Comparison of ENCODE assay signal across 8 cellular contexts in genomic region chr2:60552096-60552850, GRCh38. TPM values are rescaled to one million over a fixed set of nuclear protein-coding genes. Genes with fewer than 3 reads are reported as not detected.
DNase-seq lines count a peak whose midpoint lies in the region; ATAC-seq, FAIRE-seq and TF ChIP-seq lines count a peak whose summit lies in the region.

No MANE protein-coding gene starts in this region.

- CTCF ChIA-PET in WTC11 (lab: Charles Lee) = interaction anchor here (0.6 kb wide), 1 partner anchor 14 kb away, joined by 4 read pairs; no protein-coding TSS in a partner anchor

- peak overlapping the region; percentile 36 for H3K4me3 ChIP-seq in ACC112 (ENCODE audit: low read depth, low read length)
- peak overlapping the region; percentile 92 for H3K4me3 ChIP-seq in hepatocyte

- no peak for TF ChIP-seq POLR2A in GM12892 (IDR thresholded peaks at IDR 0.05; ENCODE audit: low read depth, low read length)
- no peak for TF ChIP-seq POLR2A in H54 (IDR thresholded peaks at IDR 0.05; ENCODE audit: low read depth, low read length)

- ATAC-seq in WTC11 (no peak), GM19328 (IDR thresholded peaks at IDR 0.05; ENCODE audit: unreplicated experiment) (no peak)
- ATAC-seq in stimulated activated effector memory CD8-positive, alpha-beta T cell treated with anti-CD3 and anti-CD28 coated beads, Interleukin-12 subunit alpha, Interleukin-12 subunit beta, amount 100 ng/mL, for 72 hours = no peak

- peaks cover 99% of the 10 kb centered on the region for H3K27me3 ChIP-seq in ACC112 (ENCODE audit: insufficient read depth, low read length)
- H3K27me3 ChIP-seq in hepatocyte = no peaks in the 10 kb centered on the region

- no peaks in the 10 kb centered on the region for H3K9me3 Mint-ChIP-seq in WTC11
- H3K9me3 Mint-ChIP-seq in stimulated activated effector memory CD8-positive, alpha-beta T cell treated with anti-CD3 and anti-CD28 coated beads, Interleukin-12 subunit alpha, Interleukin-12 subunit beta, amount 100 ng/mL, for 72 hours = no peaks in the 10 kb centered on the region

- H4K20me1 ChIP-seq in hepatocyte (ENCODE audit: insufficient read depth, poor library complexity, severe bottlenecking) = no peaks in the 10 kb centered on the region

- POLR2A ChIA-PET in WTC11 (lab: Charles Lee) = interaction anchor here (0.6 to 1.0 kb wide), 2 partner anchors 18 to 217 kb away, joined by 3 to 4 read pairs; no protein-coding TSS in a partner anchor

- WGBS in hepatocyte (ENCODE audit: low lambda C conversion rate, missing lambda C conversion rate) = 2% methylated on average over 25 of the region's 49 CpGs

- no peak overlapping the region for H3K27ac ChIP-seq in ACC112 (ENCODE audit: low read depth, low read length)
- peak overlapping the region; percentile 91 for H3K27ac ChIP-seq in hepatocyte

- H3K4me3 Mint-ChIP-seq in WTC11 = peak overlapping the region; percentile 89
- H3K4me3 Mint-ChIP-seq in stimulated activated effector memory CD8-positive, alpha-beta T cell treated with anti-CD3 and anti-CD28 coated beads, Interleukin-12 subunit alpha, Interleukin-12 subunit beta, amount 100 ng/mL, for 72 hours = peak overlapping the region; percentile 77

- H3K9me2 ChIP-seq in hepatocyte (replicated peaks; ENCODE audit: insufficient read depth) = no peaks in the 10 kb centered on the region

- DNase-seq in GM12892 (ENCODE audit: insufficient read length) = no peak
- peak; percentile 54 for DNase-seq in WTC11 (ENCODE audit: low spot score)
- peak; percentile 54 for DNase-seq in hepatocyte (ENCODE audit: low spot score)
- DNase-seq in stimulated activated effector memory CD8-positive, alpha-beta T cell treated with anti-CD3 and anti-CD28 coated beads, Interleukin-12 subunit alpha, Interleukin-12 subunit beta, amount 100 ng/mL, for 72 hours (ENCODE audit: low spot score in 2 of 2) = no peak
- no peak for DNase-seq in H54 (ENCODE audit: insufficient read length, low spot score)
- DNase-seq in mucosa of gallbladder (ENCODE audit: low spot score) = no peak

- H3K27me3 Mint-ChIP-seq in WTC11 (ENCODE audit: low read depth) = peaks cover 2% of the 10 kb centered on the region; the same call in 1 of the 2 replicates

- H3K36me3 ChIP-seq in ACC112 (ENCODE audit: insufficient read depth, low read length) (no peaks in the 10 kb centered on the region), hepatocyte (replicated peaks; ENCODE audit: insufficient read depth, low read depth) (no peaks in the 10 kb centered on the region)

- no peaks in the 10 kb centered on the region for H3K79me2 ChIP-seq in ACC112 (ENCODE audit: control insufficient read depth, insufficient read depth, low read length, unreplicated experiment)
- peaks cover 55% of the 10 kb centered on the region for H3K79me2 ChIP-seq in hepatocyte

- H2AFZ ChIP-seq in ACC112 (ENCODE audit: low read length, unreplicated experiment) = no peak overlapping the region
- H2AFZ ChIP-seq in hepatocyte = peak overlapping the region; percentile 90

- H3K4me2 ChIP-seq in hepatocyte = peak overlapping the region; percentile 98

- peak overlapping the region; percentile 85 for H3K27ac Mint-ChIP-seq in WTC11
- H3K27ac Mint-ChIP-seq in stimulated activated effector memory CD8-positive, alpha-beta T cell treated with anti-CD3 and anti-CD28 coated beads, Interleukin-12 subunit alpha, Interleukin-12 subunit beta, amount 100 ng/mL, for 72 hours = no peak overlapping the region

- H3K4me1 ChIP-seq in ACC112 (ENCODE audit: control insufficient read depth, insufficient read depth, low read length, unreplicated experiment) = no peaks in the 10 kb centered on the region
- peaks cover 32% of the 10 kb centered on the region for H3K4me1 ChIP-seq in hepatocyte (ENCODE audit: insufficient read depth)

- TF ChIP-seq CTCF in WTC11 (IDR thresholded peaks at IDR 0.05) (no peak), hepatocyte (IDR thresholded peaks at IDR 0.05; ENCODE audit: poor library complexity) (no peak)

- H3K9me3 ChIP-seq in hepatocyte (ENCODE audit: low read depth) = no peaks in the 10 kb centered on the region

- FAIRE-seq in GM12892 (lab: Jason Lieb, UNC) (peak; percentile 74), H54 (lab: Jason Lieb, UNC) (no peak)

- no peaks in the 10 kb centered on the region for H3K36me3 Mint-ChIP-seq in WTC11
- H3K36me3 Mint-ChIP-seq in stimulated activated effector memory CD8-positive, alpha-beta T cell treated with anti-CD3 and anti-CD28 coated beads, Interleukin-12 subunit alpha, Interleukin-12 subunit beta, amount 100 ng/mL, for 72 hours = no peaks in the 10 kb centered on the region

- peaks cover 22% of the 10 kb centered on the region for H3K4me1 Mint-ChIP-seq in WTC11
- peaks cover 50% of the 10 kb centered on the region for H3K4me1 Mint-ChIP-seq in stimulated activated effector memory CD8-positive, alpha-beta T cell treated with anti-CD3 and anti-CD28 coated beads, Interleukin-12 subunit alpha, Interleukin-12 subunit beta, amount 100 ng/mL, for 72 hours

TF ChIP-seq in WTC11, 78 proteins besides CTCF, POLR2A, EP300 and RAD21 (continues in another document):
- 0 out of 2 replicates have a peak, but pooled peaks have one; percentile 14 for TF ChIP-seq JUN (CRISPR knock-in tag; IDR thresholded peaks at IDR 0.05)
- TF ChIP-seq CREM (CRISPR knock-in tag; IDR thresholded peaks at IDR 0.05) = 0 out of 2 replicates have a peak, but pooled peaks have one; percentile 16
- TF ChIP-seq, protein P1, sequence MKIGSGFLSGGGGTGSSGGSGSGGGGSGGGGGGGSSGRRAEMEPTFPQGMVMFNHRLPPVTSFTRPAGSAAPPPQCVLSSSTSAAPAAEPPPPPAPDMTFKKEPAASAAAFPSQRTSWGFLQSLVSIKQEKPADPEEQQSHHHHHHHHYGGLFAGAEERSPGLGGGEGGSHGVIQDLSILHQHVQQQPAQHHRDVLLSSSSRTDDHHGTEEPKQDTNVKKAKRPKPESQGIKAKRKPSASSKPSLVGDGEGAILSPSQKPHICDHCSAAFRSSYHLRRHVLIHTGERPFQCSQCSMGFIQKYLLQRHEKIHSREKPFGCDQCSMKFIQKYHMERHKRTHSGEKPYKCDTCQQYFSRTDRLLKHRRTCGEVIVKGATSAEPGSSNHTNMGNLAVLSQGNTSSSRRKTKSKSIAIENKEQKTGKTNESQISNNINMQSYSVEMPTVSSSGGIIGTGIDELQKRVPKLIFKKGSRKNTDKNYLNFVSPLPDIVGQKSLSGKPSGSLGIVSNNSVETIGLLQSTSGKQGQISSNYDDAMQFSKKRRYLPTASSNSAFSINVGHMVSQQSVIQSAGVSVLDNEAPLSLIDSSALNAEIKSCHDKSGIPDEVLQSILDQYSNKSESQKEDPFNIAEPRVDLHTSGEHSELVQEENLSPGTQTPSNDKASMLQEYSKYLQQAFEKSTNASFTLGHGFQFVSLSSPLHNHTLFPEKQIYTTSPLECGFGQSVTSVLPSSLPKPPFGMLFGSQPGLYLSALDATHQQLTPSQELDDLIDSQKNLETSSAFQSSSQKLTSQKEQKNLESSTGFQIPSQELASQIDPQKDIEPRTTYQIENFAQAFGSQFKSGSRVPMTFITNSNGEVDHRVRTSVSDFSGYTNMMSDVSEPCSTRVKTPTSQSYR (CRISPR knock-in tag; IDR thresholded peaks at IDR 0.05) = peak; percentile 51; the same call in 1 of the 2 replicates
- TF ChIP-seq MAX (CRISPR knock-in tag; IDR thresholded peaks at IDR 0.05) = peak; percentile 33; the same call in 1 of the 2 replicates
- 0 out of 2 replicates have a peak, but pooled peaks have one; percentile 54 for TF ChIP-seq TEAD1 (CRISPR knock-in tag; IDR thresholded peaks at IDR 0.05)
- TF ChIP-seq NR2C2 (CRISPR knock-in tag; IDR thresholded peaks at IDR 0.05) = no peak
- TF ChIP-seq, protein P2, sequence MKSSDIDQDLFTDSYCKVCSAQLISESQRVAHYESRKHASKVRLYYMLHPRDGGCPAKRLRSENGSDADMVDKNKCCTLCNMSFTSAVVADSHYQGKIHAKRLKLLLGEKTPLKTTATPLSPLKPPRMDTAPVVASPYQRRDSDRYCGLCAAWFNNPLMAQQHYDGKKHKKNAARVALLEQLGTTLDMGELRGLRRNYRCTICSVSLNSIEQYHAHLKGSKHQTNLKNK (CRISPR knock-in tag; IDR thresholded peaks at IDR 0.05) = no peak
- TF ChIP-seq, protein P3, sequence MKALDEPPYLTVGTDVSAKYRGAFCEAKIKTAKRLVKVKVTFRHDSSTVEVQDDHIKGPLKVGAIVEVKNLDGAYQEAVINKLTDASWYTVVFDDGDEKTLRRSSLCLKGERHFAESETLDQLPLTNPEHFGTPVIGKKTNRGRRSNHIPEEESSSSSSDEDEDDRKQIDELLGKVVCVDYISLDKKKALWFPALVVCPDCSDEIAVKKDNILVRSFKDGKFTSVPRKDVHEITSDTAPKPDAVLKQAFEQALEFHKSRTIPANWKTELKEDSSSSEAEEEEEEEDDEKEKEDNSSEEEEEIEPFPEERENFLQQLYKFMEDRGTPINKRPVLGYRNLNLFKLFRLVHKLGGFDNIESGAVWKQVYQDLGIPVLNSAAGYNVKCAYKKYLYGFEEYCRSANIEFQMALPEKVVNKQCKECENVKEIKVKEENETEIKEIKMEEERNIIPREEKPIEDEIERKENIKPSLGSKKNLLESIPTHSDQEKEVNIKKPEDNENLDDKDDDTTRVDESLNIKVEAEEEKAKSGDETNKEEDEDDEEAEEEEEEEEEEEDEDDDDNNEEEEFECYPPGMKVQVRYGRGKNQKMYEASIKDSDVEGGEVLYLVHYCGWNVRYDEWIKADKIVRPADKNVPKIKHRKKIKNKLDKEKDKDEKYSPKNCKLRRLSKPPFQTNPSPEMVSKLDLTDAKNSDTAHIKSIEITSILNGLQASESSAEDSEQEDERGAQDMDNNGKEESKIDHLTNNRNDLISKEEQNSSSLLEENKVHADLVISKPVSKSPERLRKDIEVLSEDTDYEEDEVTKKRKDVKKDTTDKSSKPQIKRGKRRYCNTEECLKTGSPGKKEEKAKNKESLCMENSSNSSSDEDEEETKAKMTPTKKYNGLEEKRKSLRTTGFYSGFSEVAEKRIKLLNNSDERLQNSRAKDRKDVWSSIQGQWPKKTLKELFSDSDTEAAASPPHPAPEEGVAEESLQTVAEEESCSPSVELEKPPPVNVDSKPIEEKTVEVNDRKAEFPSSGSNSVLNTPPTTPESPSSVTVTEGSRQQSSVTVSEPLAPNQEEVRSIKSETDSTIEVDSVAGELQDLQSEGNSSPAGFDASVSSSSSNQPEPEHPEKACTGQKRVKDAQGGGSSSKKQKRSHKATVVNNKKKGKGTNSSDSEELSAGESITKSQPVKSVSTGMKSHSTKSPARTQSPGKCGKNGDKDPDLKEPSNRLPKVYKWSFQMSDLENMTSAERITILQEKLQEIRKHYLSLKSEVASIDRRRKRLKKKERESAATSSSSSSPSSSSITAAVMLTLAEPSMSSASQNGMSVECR (CRISPR knock-in tag; IDR thresholded peaks at IDR 0.05; ENCODE audit: borderline replicate concordance) = 0 out of 2 replicates have a peak, but pooled peaks have one; percentile 79
- no peak for TF ChIP-seq RORB (CRISPR knock-in tag; IDR thresholded peaks at IDR 0.05)

RNA-seq across cellular contexts. Expression of gene BCL11A, which starts 1.2 kb away (rescaled TPM):
- 7.2 TPM for polyA plus RNA-seq in GM12892 (2012; ENCODE audit: missing spikeins)
- total RNA-seq in WTC11 (2021) = 45.0 to 53.2 TPM (median 46.8 TPM) in 3 replicates
- total RNA-seq in hepatocyte = 11.6 and 14.4 TPM in 2 replicates
- 18.4 and 22.6 TPM in 2 replicates for polyA plus RNA-seq in hepatocyte
- 21.3 TPM for total RNA-seq in mucosa of gallbladder

Comparison
In these comparisons a context has a peak if more than half of its experiments do, and no peak if none do; other contexts are left out.
1. DNase-seq: peak in WTC11 (single experiment) and hepatocyte (single experiment); none in GM12892 (single experiment), stimulated activated effector memory CD8-positive, alpha-beta T cell treated with anti-CD3 and anti-CD28 coated beads, Interleukin-12 subunit alpha, Interleukin-12 subunit beta, amount 100 ng/mL, for 72 hours (0 of 2), H54 (single experiment) and mucosa of gallbladder (single experiment).